Comparison of ENCODE assay signal across 29 cellular contexts in genomic region chr14:56145181-56145580, GRCh38. TPM values are rescaled to one million over a fixed set of nuclear protein-coding genes. Genes with fewer than 3 reads are reported as not detected.
A peak's percentile ranks its signal among the peaks of the same experiment; 100 is the strongest.
DNase-seq lines count a peak whose midpoint lies in the region; ATAC-seq and TF ChIP-seq lines count a peak whose summit lies in the region.
"Had no signal": no experiment of that assay in that cellular context is flagged by ENCODE, and none has a peak within 500 bp of the region (broad histone marks: within the 10 kb centered on the region; RNA-seq: fewer than 3 reads in every experiment).

No MANE protein-coding gene starts in this region.

- H3K4me1 ChIP-seq in GM23338 (ENCODE audit: insufficient read depth) (peaks cover 25% of the 10 kb centered on the region), SK-N-SH (ENCODE audit: control insufficient read depth in 1 of 2, insufficient read depth in 2 of 2, low read depth in 1 of 2, low read length in 1 of 2) (no peaks in the 10 kb centered on the region)
- H3K4me1 ChIP-seq: Caco-2, prostate gland, right lobe of liver, thyroid gland had no signal

- H3K27ac ChIP-seq in GM23338 (ENCODE audit: low read depth) (no peak overlapping the region), SK-N-MC (peak overlapping the region; percentile 38; the same call in 1 of the 2 replicates), SK-N-SH (ENCODE audit: low read depth in 2 of 2, low read length in 1 of 2) (no peak overlapping the region)
- H3K27ac ChIP-seq: C4-2B, prostate gland, right lobe of liver, thyroid gland had no signal

- peaks cover 92% of the 10 kb centered on the region for H3K79me2 ChIP-seq in GM23338 (replicated peaks; ENCODE audit: insufficient read depth)
- no peaks in the 10 kb centered on the region for H3K79me2 ChIP-seq in SK-N-SH (ENCODE audit: insufficient read depth)

- H3K4me3 ChIP-seq in GM23338, result no peak overlapping the region
- H3K4me3 ChIP-seq in SK-N-MC, result peak overlapping the region; percentile 10; the same call in 1 of the 2 replicates
- H3K4me3 ChIP-seq in SK-N-SH (ENCODE audit: low read depth in 2 of 2, low read length in 1 of 2), result no peak overlapping the region
- H3K4me3 ChIP-seq: prostate gland, right lobe of liver, thyroid gland had no signal

- H3K4me2 ChIP-seq in GM23338, result no peak overlapping the region
- H3K4me2 ChIP-seq in SK-N-SH, result no peak overlapping the region

- intact Hi-C loops in sciatic nerve (cut with DNase I), result loop anchor here (10.0 kb wide), 1 partner anchor 1130 kb away; no protein-coding TSS in a partner anchor

- TF ChIP-seq CTCF in GM23338 (conservative IDR thresholded peaks at IDR 0.05; ENCODE audit: low read depth in 2 of 2), result no peak
- no peak for TF ChIP-seq CTCF in SK-N-SH (IDR thresholded peaks at IDR 0.05)

- H3K4me3 Mint-ChIP-seq in GM23338, result no peak overlapping the region
- H3K4me3 Mint-ChIP-seq: activated CD8-positive, alpha-beta memory T cell treated with anti-CD3 and anti-CD28 coated beads, Interleukin-2, amount 10 ng/mL, durations not matched to agents 7 days and 5 days; activated T-cell treated with anti-CD3 and anti-CD28 coated beads, Interleukin-2, amount 50 U/mL, for 4 hours; T-helper 17 cell had no signal

- no peaks in the 10 kb centered on the region for H3K9me2 ChIP-seq in GM23338 (ENCODE audit: insufficient read depth)
- H3K9me2 ChIP-seq in SK-N-SH, result no peaks in the 10 kb centered on the region

- H3K9me3 Mint-ChIP-seq in GM23338, result no peaks in the 10 kb centered on the region
- H3K9me3 Mint-ChIP-seq: activated T-cell treated with anti-CD3 and anti-CD28 coated beads, Interleukin-2, amount 50 U/mL, for 4 hours had no signal

- no peak for TF ChIP-seq EP300 in SK-N-SH (IDR thresholded peaks at IDR 0.05; ENCODE audit: borderline replicate concordance in 1 of 2, low read depth in 1 of 2, low read length in 1 of 2)

- H4K20me1 ChIP-seq in GM23338 (replicated peaks; ENCODE audit: insufficient read depth) (no peaks in the 10 kb centered on the region; the same call in 1 of the 2 replicates), SK-N-SH (ENCODE audit: insufficient read depth) (no peaks in the 10 kb centered on the region)

- DNase-seq in GM23338 (ENCODE audit: low spot score) (no peak), SK-N-MC (ENCODE audit: low read depth, low spot score) (no peak), fibroblast of gingiva (ENCODE audit: low read depth) (peak; percentile 22), sciatic nerve (ENCODE audit: low spot score) (no peak), iPS-NIHi11 (ENCODE audit: low spot score) (no peak), SK-N-SH (no peak)
- DNase-seq: activated CD4-positive, alpha-beta T cell treated with anti-CD3 and anti-CD28 coated beads, Interleukin-2, amount 50 U/mL, for 4 hours; activated CD4-positive, CD25-positive, alpha-beta regulatory T cell; activated CD8-positive, alpha-beta memory T cell treated with anti-CD3 and anti-CD28 coated beads, Interleukin-2, amount 10 ng/mL, durations not matched to agents 7 days and 5 days; activated T-cell treated with anti-CD3 and anti-CD28 coated beads, Interleukin-2, amount 50 U/mL, for 4 hours; Caco-2; DMS79; effector CD4-positive, alpha-beta T cell; GF-D8; KBM-7; left ventricle myocardium superior; MM.1S; NCI-H1417; NCI-H2081; NCI-H2227 treated with DMSO at 0.1 percent for 48 hours; NCI-H526; right lobe of liver; stimulated activated CD4-positive, alpha-beta T cell treated with anti-CD3 and anti-CD28 coated beads, Interleukin-4, amount 100 ng/mL, for 24 hours; T-helper 17 cell; thyroid gland had no signal

- peak overlapping the region; percentile 7; the same call in 1 of the 2 replicates for H3K27ac Mint-ChIP-seq in GM23338
- H3K27ac Mint-ChIP-seq: activated CD8-positive, alpha-beta memory T cell treated with anti-CD3 and anti-CD28 coated beads, Interleukin-2, amount 10 ng/mL, durations not matched to agents 7 days and 5 days; T-helper 17 cell had no signal

- CTCF ChIA-PET in SK-N-SH (lab: Yijun Ruan, JAX), result no interaction called here

- H3K36me3 ChIP-seq in GM23338 (ENCODE audit: insufficient read depth) (no peaks in the 10 kb centered on the region), SK-N-MC (ENCODE audit: insufficient read depth, low read length) (no peaks in the 10 kb centered on the region), SK-N-SH (replicated peaks in 1 of 2; ENCODE audit: control insufficient read depth in 1 of 2, insufficient read depth in 2 of 2, low read length in 1 of 2) (no peaks in the 10 kb centered on the region)
- H3K36me3 ChIP-seq: prostate gland, right lobe of liver, thyroid gland had no signal

- H3K27me3 ChIP-seq in GM23338 (ENCODE audit: insufficient read depth) (no peaks in the 10 kb centered on the region), SK-N-SH (ENCODE audit: insufficient read depth) (peaks cover 23% of the 10 kb centered on the region; the same call in 1 of the 2 replicates)
- H3K27me3 ChIP-seq: right lobe of liver, thyroid gland had no signal

- H3K27me3 Mint-ChIP-seq in GM23338 (ENCODE audit: insufficient read depth, low read depth, poor library complexity), result peaks cover 4% of the 10 kb centered on the region

- no peak for TF ChIP-seq RAD21 in SK-N-SH (IDR thresholded peaks at IDR 0.05; ENCODE audit: low read length)

- POLR2A ChIA-PET in SK-N-SH (lab: Yijun Ruan, JAX), result no interaction called here

- H2AFZ ChIP-seq in GM23338 (no peak overlapping the region), SK-N-SH (ENCODE audit: low read depth) (no peak overlapping the region)

- H3K9me3 ChIP-seq in SK-N-MC (ENCODE audit: low read depth, low read length), result no peaks in the 10 kb centered on the region
- H3K9me3 ChIP-seq in SK-N-SH, result no peaks in the 10 kb centered on the region
- H3K9me3 ChIP-seq: Caco-2, prostate gland, right lobe of liver, thyroid gland had no signal

- peak; percentile 22; the same call in 1 of the 3 replicates for ATAC-seq in GM23338
- peak; percentile 46 for ATAC-seq in sciatic nerve
- no peak for ATAC-seq in GM18873 (IDR thresholded peaks at IDR 0.05; ENCODE audit: low FRiP score, unreplicated experiment)
- ATAC-seq: left ventricle myocardium superior, right lobe of liver, SK-N-SH treated with all-trans-retinoic acid at 6 μM for 48 hours, T-helper 17 cell had no signal

- H3K9ac ChIP-seq in SK-N-MC (ENCODE audit: insufficient read length) (no peak overlapping the region), SK-N-SH (no peak overlapping the region)

- H3K4me1 Mint-ChIP-seq in GM23338, result peaks cover 54% of the 10 kb centered on the region

- H3K36me3 Mint-ChIP-seq in GM23338 (ENCODE audit: low read depth), result no peaks in the 10 kb centered on the region
- H3K36me3 Mint-ChIP-seq: activated CD8-positive, alpha-beta memory T cell treated with anti-CD3 and anti-CD28 coated beads, Interleukin-2, amount 10 ng/mL, durations not matched to agents 7 days and 5 days had no signal

- WGBS in SK-N-SH (ENCODE audit: low lambda C conversion rate), result 4% methylated on average over 3 of the region's 3 CpGs

- H3F3A ChIP-seq in GM23338 (replicated peaks; ENCODE audit: low read depth), result no peaks in the 10 kb centered on the region
- no peaks in the 10 kb centered on the region for H3F3A ChIP-seq in SK-N-SH (replicated peaks; ENCODE audit: insufficient read depth)

TF ChIP-seq in GM23338, 12 proteins besides CTCF, POLR2A, EP300 and RAD21 (continues in another document):
- TF ChIP-seq ZNF114 (CRISPR knock-in tag; IDR thresholded peaks at IDR 0.05) (no peak), CREB1 (CRISPR knock-in tag; IDR thresholded peaks at IDR 0.05; ENCODE audit: low read depth) (no peak), STAT1 (IDR thresholded peaks at IDR 0.05; ENCODE audit: unreplicated experiment) (no peak), EZH2 (IDR thresholded peaks at IDR 0.05; ENCODE audit: low read depth, unreplicated experiment) (no peak), JUNB (IDR thresholded peaks at IDR 0.05; ENCODE audit: unreplicated experiment) (no peak), ZNF331 (CRISPR knock-in tag; IDR thresholded peaks at IDR 0.05; ENCODE audit: low read depth) (no peak)

TF ChIP-seq in SK-N-SH, 30 proteins besides CTCF, POLR2A, EP300 and RAD21 (continues in another document):
- TF ChIP-seq REST (IDR thresholded peaks at IDR 0.05; ENCODE audit: low read depth, low read length), result no peak
- no peak for TF ChIP-seq JUND (IDR thresholded peaks at IDR 0.05)

RNA-seq across cellular contexts. Expression of gene PELI2, which starts 27.0 kb away (rescaled TPM):
- 23.7 and 24.5 TPM in 2 replicates for total RNA-seq in GM23338 (2014; rRNA removed; shearing (Covaris generic))
- 7.9 and 8.0 TPM in 2 replicates for polyA plus RNA-seq in GM23338 (2016; fragmentation: Nextera tagmentation; extraction: Ambion mirVana)
- total RNA-seq in sciatic nerve, result 44.0 TPM
- not detected in 2 replicates for polyA plus RNA-seq in SK-N-SH (2012; rRNA removed)
- polyA plus RNA-seq in SK-N-SH (2012; cell fraction: cytosol; rRNA removed), result not detected in 2 replicates
- not detected in 2 replicates for polyA plus RNA-seq in SK-N-SH (2012; cell fraction: nucleus; rRNA removed)
